In the genomic region with DNA sequence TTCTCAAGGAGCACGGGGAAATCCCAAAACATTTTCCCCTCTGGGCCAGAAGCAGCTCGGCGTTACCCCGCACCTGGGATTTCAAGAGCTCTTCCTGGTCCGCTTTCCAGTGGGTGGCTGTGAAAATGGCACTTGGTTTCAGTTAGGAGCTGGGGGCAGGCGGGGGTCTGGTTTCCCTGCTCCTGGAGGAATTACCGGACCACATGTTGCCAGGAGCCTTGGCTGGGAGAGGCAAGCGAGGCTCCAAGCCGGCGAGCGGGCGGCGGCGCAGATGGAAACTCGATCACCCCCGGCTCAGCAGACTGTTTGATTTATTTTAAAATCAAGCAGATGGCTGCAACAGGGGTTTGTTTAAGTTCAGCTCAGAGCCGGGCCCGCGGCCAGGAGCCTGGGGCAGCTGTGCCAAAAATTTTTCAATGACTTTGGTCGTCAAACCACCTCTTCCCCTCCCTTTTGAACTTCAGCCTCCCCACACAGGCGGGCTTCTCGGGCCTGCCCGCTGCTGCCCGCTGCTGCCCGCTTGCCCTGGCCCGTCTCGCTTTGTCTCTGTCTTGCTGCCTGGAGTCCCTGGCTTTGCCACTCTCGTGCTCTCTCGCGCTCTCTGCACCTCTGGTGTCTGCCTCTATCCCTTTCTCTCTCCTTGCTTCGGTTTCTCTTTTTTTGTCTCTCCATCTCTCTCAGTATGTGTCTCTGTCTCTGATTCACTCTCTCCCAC, we compare ENCODE assay signal across 8 cellular contexts.
DNase-seq lines count a peak whose midpoint lies in the region; ATAC-seq and TF ChIP-seq lines count a peak whose summit lies in the region.

No MANE protein-coding gene starts in this region.

- H3K14ac ChIP-seq in trophoblast cell (ENCODE audit: low read length) = no peak overlapping the region

- no peak overlapping the region for H2BK5ac ChIP-seq in trophoblast cell (ENCODE audit: low read depth, low read length, poor library complexity)

- H3K36me3 ChIP-seq in liver (ENCODE audit: control insufficient read depth in 4 of 4, insufficient read depth in 3 of 4, low read depth in 1 of 4, low read length in 3 of 4) (no peaks in the 10 kb centered on the region), upper lobe of right lung (no peaks in the 10 kb centered on the region), trophoblast cell (ENCODE audit: control insufficient read depth in 1 of 2, insufficient read depth in 2 of 2, low read length in 2 of 2) (peaks cover 0 to 2% of the 10 kb centered on the region in 2 experiments)

- H3K27me3 ChIP-seq in liver (ENCODE audit: control insufficient read depth in 4 of 4, insufficient read depth in 4 of 4, low read length in 3 of 4) (no peaks in the 10 kb centered on the region), upper lobe of right lung (no peaks in the 10 kb centered on the region), trophoblast cell (ENCODE audit: insufficient read depth, low read length) (no peaks in the 10 kb centered on the region)

- H4K12ac ChIP-seq in trophoblast cell (ENCODE audit: low read depth, low read length) = no peak overlapping the region

- TF ChIP-seq CTCF in liver (IDR thresholded peaks at IDR 0.05; ENCODE audit: low read depth, low read length, missing input control) (no peak), upper lobe of right lung (IDR thresholded peaks at IDR 0.05) (no peak)

- no peak overlapping the region for H4K8ac ChIP-seq in trophoblast cell (ENCODE audit: low read depth, low read length)

- intact Hi-C loops in upper lobe of right lung (cut with DNase I) = no loop called here

- H2AK5ac ChIP-seq in trophoblast cell (ENCODE audit: low read length) = no peak overlapping the region

- 12% methylated on average over 31 of the region's 31 CpGs for WGBS in liver
- whole genome bisulfite sequencing in trophoblast cell (ENCODE audit: extremely low coverage, insufficient coverage, insufficient read length) = no CpG with 5 or more reads among the region's 31 CpGs

- H2AFZ ChIP-seq in trophoblast cell (ENCODE audit: insufficient read depth, low read length, poor library complexity) = no peak overlapping the region

- peak; percentile 78 for DNase-seq in Ammon's horn (ENCODE audit: low spot score)
- DNase-seq in NCI-H2171 treated with DMSO at 0.1 percent for 48 hours (lab: John Stamatoyannopoulos, UW) = peak; percentile 99
- DNase-seq in cerebellum (ENCODE audit: low spot score) = peak; percentile 78
- DNase-seq in upper lobe of right lung = peak; percentile 82
- DNase-seq in trophoblast cell = no peak
- DNase-seq in MV-4-11 (lab: John Stamatoyannopoulos, UW) = no peak

- H2BK12ac ChIP-seq in trophoblast cell (ENCODE audit: low read length) = no peak overlapping the region

- H3K18ac ChIP-seq in trophoblast cell (ENCODE audit: low read length) = no peak overlapping the region

- peak overlapping the region; percentile 58 to 85 for H3K27ac ChIP-seq in liver (ENCODE audit: low read depth in 1 of 2, low read length in 2 of 2)
- no peak overlapping the region for H3K27ac ChIP-seq in upper lobe of right lung
- no peak overlapping the region for H3K27ac ChIP-seq in trophoblast cell (ENCODE audit: low read depth, low read length)

- H3K9ac ChIP-seq in liver (ENCODE audit: low read depth in 1 of 2, low read length in 2 of 2) (peak overlapping the region in 1 of 2 donors; percentile 23), trophoblast cell (ENCODE audit: low read length) (no peak overlapping the region)

- H3K4ac ChIP-seq in trophoblast cell (ENCODE audit: low read depth, low read length) = no peak overlapping the region

- H3K4me3 ChIP-seq in liver (ENCODE audit: low read depth in 1 of 3, low read length in 3 of 3) = peak overlapping the region in 1 of 3 donors; percentile 40
- peak overlapping the region; percentile 32 for H3K4me3 ChIP-seq in upper lobe of right lung
- no peak overlapping the region for H3K4me3 ChIP-seq in trophoblast cell (ENCODE audit: low read depth, low read length)

- H3K9me3 ChIP-seq in liver (ENCODE audit: control insufficient read depth in 4 of 4, low read length in 3 of 4) (no peaks in the 10 kb centered on the region), upper lobe of right lung (no peaks in the 10 kb centered on the region), trophoblast cell (ENCODE audit: insufficient read depth, low read depth, low read length) (no peaks in the 10 kb centered on the region)

- H3K4me2 ChIP-seq in trophoblast cell (ENCODE audit: low read length) = no peak overlapping the region

- H3K23ac ChIP-seq in trophoblast cell (ENCODE audit: low read length) = no peak overlapping the region

- no peaks in the 10 kb centered on the region for H3K79me1 ChIP-seq in trophoblast cell (ENCODE audit: low read length)

- TF ChIP-seq RAD21 in liver (IDR thresholded peaks at IDR 0.05) = peak; percentile 61 to 66

- H4K91ac ChIP-seq in trophoblast cell (ENCODE audit: low read depth, low read length) = no peak overlapping the region

- no peaks in the 10 kb centered on the region for H3K79me2 ChIP-seq in trophoblast cell (ENCODE audit: control insufficient read depth, insufficient read depth, low read length, poor library complexity)

- H2BK120ac ChIP-seq in trophoblast cell (ENCODE audit: insufficient read depth, low read length, poor library complexity) = no peak overlapping the region

- peak; percentile 72 for ATAC-seq in upper lobe of right lung
- no peak for ATAC-seq in HG03108 (IDR thresholded peaks at IDR 0.05; ENCODE audit: unreplicated experiment)

- H3K4me1 ChIP-seq in liver (ENCODE audit: control insufficient read depth in 4 of 4, insufficient read depth in 4 of 4, low read length in 3 of 4) = peaks cover 8 to 14% (median 11%) of the 10 kb centered on the region in 4 donors
- H3K4me1 ChIP-seq in upper lobe of right lung = peaks cover 14% of the 10 kb centered on the region
- peaks cover 2 to 7% of the 10 kb centered on the region in 2 experiments for H3K4me1 ChIP-seq in trophoblast cell (ENCODE audit: control insufficient read depth in 1 of 2, insufficient read depth in 2 of 2, low read length in 2 of 2)

TF ChIP-seq in liver, 16 proteins besides CTCF, POLR2A, EP300 and RAD21:
- TF ChIP-seq GABPA (IDR thresholded peaks at IDR 0.05 in 1 of 2, conservative IDR thresholded peaks at IDR 0.05 in 1 of 2) (peak in 1 of 2 donors; percentile 27), JUND (IDR thresholded peaks at IDR 0.05) (peak in 1 of 2 donors; percentile 59), RXRA (IDR thresholded peaks at IDR 0.05) (peak; percentile 81 to 87), EGR1 (IDR thresholded peaks at IDR 0.05; ENCODE audit: low read depth in 2 of 2) (peak in 1 of 2 donors; percentile 48), HNF4A (conservative IDR thresholded peaks at IDR 0.05) (peak; percentile 76 to 86), NR2F2 (IDR thresholded peaks at IDR 0.05) (peak; percentile 68), TAF1 (conservative IDR thresholded peaks at IDR 0.05) (no peak), FOXA2 (IDR thresholded peaks at IDR 0.05) (no peak), SP1 (IDR thresholded peaks at IDR 0.05) (peak; percentile 82), YY1 (IDR thresholded peaks at IDR 0.05) (peak; percentile 82)
- TF ChIP-seq, protein P1, sequence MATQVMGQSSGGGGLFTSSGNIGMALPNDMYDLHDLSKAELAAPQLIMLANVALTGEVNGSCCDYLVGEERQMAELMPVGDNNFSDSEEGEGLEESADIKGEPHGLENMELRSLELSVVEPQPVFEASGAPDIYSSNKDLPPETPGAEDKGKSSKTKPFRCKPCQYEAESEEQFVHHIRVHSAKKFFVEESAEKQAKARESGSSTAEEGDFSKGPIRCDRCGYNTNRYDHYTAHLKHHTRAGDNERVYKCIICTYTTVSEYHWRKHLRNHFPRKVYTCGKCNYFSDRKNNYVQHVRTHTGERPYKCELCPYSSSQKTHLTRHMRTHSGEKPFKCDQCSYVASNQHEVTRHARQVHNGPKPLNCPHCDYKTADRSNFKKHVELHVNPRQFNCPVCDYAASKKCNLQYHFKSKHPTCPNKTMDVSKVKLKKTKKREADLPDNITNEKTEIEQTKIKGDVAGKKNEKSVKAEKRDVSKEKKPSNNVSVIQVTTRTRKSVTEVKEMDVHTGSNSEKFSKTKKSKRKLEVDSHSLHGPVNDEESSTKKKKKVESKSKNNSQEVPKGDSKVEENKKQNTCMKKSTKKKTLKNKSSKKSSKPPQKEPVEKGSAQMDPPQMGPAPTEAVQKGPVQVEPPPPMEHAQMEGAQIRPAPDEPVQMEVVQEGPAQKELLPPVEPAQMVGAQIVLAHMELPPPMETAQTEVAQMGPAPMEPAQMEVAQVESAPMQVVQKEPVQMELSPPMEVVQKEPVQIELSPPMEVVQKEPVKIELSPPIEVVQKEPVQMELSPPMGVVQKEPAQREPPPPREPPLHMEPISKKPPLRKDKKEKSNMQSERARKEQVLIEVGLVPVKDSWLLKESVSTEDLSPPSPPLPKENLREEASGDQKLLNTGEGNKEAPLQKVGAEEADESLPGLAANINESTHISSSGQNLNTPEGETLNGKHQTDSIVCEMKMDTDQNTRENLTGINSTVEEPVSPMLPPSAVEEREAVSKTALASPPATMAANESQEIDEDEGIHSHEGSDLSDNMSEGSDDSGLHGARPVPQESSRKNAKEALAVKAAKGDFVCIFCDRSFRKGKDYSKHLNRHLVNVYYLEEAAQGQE (IDR thresholded peaks at IDR 0.05) = peak; percentile 61
- TF ChIP-seq, protein P2, sequence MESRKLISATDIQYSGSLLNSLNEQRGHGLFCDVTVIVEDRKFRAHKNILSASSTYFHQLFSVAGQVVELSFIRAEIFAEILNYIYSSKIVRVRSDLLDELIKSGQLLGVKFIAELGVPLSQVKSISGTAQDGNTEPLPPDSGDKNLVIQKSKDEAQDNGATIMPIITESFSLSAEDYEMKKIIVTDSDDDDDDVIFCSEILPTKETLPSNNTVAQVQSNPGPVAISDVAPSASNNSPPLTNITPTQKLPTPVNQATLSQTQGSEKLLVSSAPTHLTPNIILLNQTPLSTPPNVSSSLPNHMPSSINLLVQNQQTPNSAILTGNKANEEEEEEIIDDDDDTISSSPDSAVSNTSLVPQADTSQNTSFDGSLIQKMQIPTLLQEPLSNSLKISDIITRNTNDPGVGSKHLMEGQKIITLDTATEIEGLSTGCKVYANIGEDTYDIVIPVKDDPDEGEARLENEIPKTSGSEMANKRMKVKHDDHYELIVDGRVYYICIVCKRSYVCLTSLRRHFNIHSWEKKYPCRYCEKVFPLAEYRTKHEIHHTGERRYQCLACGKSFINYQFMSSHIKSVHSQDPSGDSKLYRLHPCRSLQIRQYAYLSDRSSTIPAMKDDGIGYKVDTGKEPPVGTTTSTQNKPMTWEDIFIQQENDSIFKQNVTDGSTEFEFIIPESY (IDR thresholded peaks at IDR 0.05) = no peak

Comparison
In these comparisons a context has a peak if more than half of its experiments do, and no peak if none do; other contexts are left out.
1. DNase-seq: peak in Ammon's horn (single experiment), NCI-H2171 treated with DMSO at 0.1 percent for 48 hours (single experiment), cerebellum (single experiment) and upper lobe of right lung (single experiment); none in trophoblast cell (0 of 2) and MV-4-11 (single experiment).
2. H3K27ac ChIP-seq: peak in liver (2 of 2); none in upper lobe of right lung (single experiment) and trophoblast cell (single experiment).